In the genomic region with DNA sequence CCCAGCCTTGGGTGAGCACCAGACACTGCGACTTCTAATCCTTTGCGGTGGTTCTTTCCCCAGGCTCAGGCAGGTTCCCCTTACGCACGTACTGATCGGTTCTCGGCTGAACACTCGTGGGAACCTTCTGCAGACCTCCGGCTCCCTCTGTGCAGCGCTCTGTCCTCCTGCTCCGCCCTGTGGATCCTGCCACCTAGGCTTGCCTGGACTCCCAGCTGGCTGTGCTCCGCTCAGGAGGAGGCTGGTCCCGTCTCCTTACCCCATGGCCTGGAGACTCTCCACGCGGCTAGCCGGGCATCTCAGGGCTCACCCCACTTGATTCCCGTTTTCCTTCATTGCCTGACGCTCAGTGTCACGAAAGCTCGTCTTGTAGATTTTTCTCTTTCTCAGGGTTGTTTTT, we compare ENCODE assay signal across 14 cellular contexts. TPM values are rescaled to one million over a fixed set of nuclear protein-coding genes. Genes with fewer than 3 reads are reported as not detected.
DNase-seq lines count a peak whose midpoint lies in the region; ATAC-seq and TF ChIP-seq lines count a peak whose summit lies in the region.
"Had no signal": no experiment of that assay in that cellular context is flagged by ENCODE, and none has a peak within 500 bp of the region (broad histone marks: within the 10 kb centered on the region; RNA-seq: fewer than 3 reads in every experiment).

No MANE protein-coding gene starts in this region.

- peaks cover 13% of the 10 kb centered on the region for H3K27me3 Mint-ChIP-seq in H9 (ENCODE audit: low read depth)

- H3T11ph ChIP-seq in H9 (ENCODE audit: low read length) = no peak overlapping the region

- no peak overlapping the region for H2BK20ac ChIP-seq in H9 (ENCODE audit: low read depth, low read length, poor library complexity, severe bottlenecking)

- H2BK5ac ChIP-seq in H9 (ENCODE audit: insufficient read length, low read length) = no peak overlapping the region

- H3K79me2 ChIP-seq in H9 (ENCODE audit: insufficient read depth, low read length) = no peaks in the 10 kb centered on the region

- H3K4me3 Mint-ChIP-seq in H9 = no peak overlapping the region
- H3K4me3 Mint-ChIP-seq: CD14-positive monocyte; CD8-positive, alpha-beta T cell; IgD-negative memory B cell had no signal

- H2AK5ac ChIP-seq in H9 (ENCODE audit: insufficient read length, low read length) = no peak overlapping the region

- no peak overlapping the region for H3K23ac ChIP-seq in H9 (ENCODE audit: insufficient read length, low read depth, low read length)

- H3K23me2 ChIP-seq in H9 (ENCODE audit: insufficient read length, low read depth, low read length, poor library complexity, severe bottlenecking) = no peaks in the 10 kb centered on the region

- no peak overlapping the region for H3K56ac ChIP-seq in H9 (ENCODE audit: insufficient read length, low read depth, low read length)

- no peaks in the 10 kb centered on the region for H3K79me1 ChIP-seq in H9 (ENCODE audit: insufficient read depth, low read depth, low read length, poor library complexity, severe bottlenecking)

- H4K91ac ChIP-seq in H9 (ENCODE audit: insufficient read length, low read depth, low read length) = no peak overlapping the region

- no peak overlapping the region for H3K27ac ChIP-seq in H9 (ENCODE audit: insufficient read length, low read depth, low read length)
- peak overlapping the region; percentile 80 for H3K27ac ChIP-seq in VCaP

- DNase-seq in H9 (peak; percentile 27), mesenteric fat pad (ENCODE audit: low spot score) (peak; percentile 69), DMS53 treated with DMSO at 0.1 percent for 48 hours (lab: John Stamatoyannopoulos, UW; ENCODE audit: unreplicated experiment) (no peak)
- DNase-seq: BE2C; CD8-positive, alpha-beta T cell; DMS53; KG1 had no signal

- no peak for ATAC-seq in GM21717 (IDR thresholded peaks at IDR 0.05; ENCODE audit: unreplicated experiment)
- ATAC-seq in GM18511 (IDR thresholded peaks at IDR 0.05; ENCODE audit: unreplicated experiment) = no peak
- no peak for ATAC-seq in HG02840 (IDR thresholded peaks at IDR 0.05; ENCODE audit: low FRiP score, unreplicated experiment)
- ATAC-seq: A549; CD8-positive, alpha-beta T cell had no signal

- H3K9ac ChIP-seq in H9 (ENCODE audit: extremely low read depth, insufficient read length, low read length) = no peak overlapping the region

- no peak overlapping the region for H3K18ac ChIP-seq in H9 (ENCODE audit: insufficient read length, low read depth, low read length)

- WGBS in H9 (ENCODE audit: extremely low coverage, insufficient read length, low lambda C conversion rate) = no CpG with 5 or more reads among the region's 19 CpGs

- H3K27ac Mint-ChIP-seq in H9 = no peak overlapping the region
- H3K27ac Mint-ChIP-seq: CD14-positive monocyte; CD8-positive, alpha-beta T cell; IgD-negative memory B cell had no signal

- H3K4me1 Mint-ChIP-seq in H9 = peaks cover 8 to 20% of the 10 kb centered on the region in 2 experiments
- H3K4me1 Mint-ChIP-seq: CD14-positive monocyte, IgD-negative memory B cell had no signal

- H2AFZ ChIP-seq in H9 (ENCODE audit: low read length) = no peak overlapping the region

- H4K20me1 ChIP-seq in H9 (ENCODE audit: control insufficient read depth, insufficient read depth, insufficient read length) = no peaks in the 10 kb centered on the region

- TF ChIP-seq CTCF in H9 (conservative IDR thresholded peaks at IDR 0.05) (no peak), VCaP (conservative IDR thresholded peaks at IDR 0.05) (no peak)

- H4K5ac ChIP-seq in H9 (ENCODE audit: insufficient read length, low read depth, low read length) = no peak overlapping the region

- no peak overlapping the region for H2BK15ac ChIP-seq in H9 (ENCODE audit: low read depth, low read length)

- H2BK120ac ChIP-seq in H9 (ENCODE audit: low read depth, low read length, poor library complexity, severe bottlenecking) = no peak overlapping the region

- H2BK12ac ChIP-seq in H9 (ENCODE audit: insufficient read length, low read depth, low read length) = no peak overlapping the region

- no peak overlapping the region for H3K4me2 ChIP-seq in H9 (ENCODE audit: insufficient read depth, insufficient read length, low read length)
- H3K4me2 ChIP-seq: A549 had no signal

- H3K9me3 Mint-ChIP-seq in H9 = peaks cover 0 to 12% of the 10 kb centered on the region in 2 experiments; a peak in 3 of 5 replicates
- H3K9me3 Mint-ChIP-seq: CD8-positive, alpha-beta T cell; IgD-negative memory B cell had no signal

- no peak overlapping the region for H3K14ac ChIP-seq in H9 (ENCODE audit: insufficient read depth, low read length)

- H4K8ac ChIP-seq in H9 (replicated peaks; ENCODE audit: insufficient read length, low read depth, low read length) = no peak overlapping the region

- no peaks in the 10 kb centered on the region; the same call in 1 of the 2 replicates for H3K4me1 ChIP-seq in H9 (ENCODE audit: insufficient read depth, low read length)
- H3K4me1 ChIP-seq: BE2C had no signal

- H3K27me3 ChIP-seq in H9 (ENCODE audit: insufficient read depth, low read length) = no peaks in the 10 kb centered on the region
- H3K27me3 ChIP-seq: BE2C had no signal

- peaks cover 14% of the 10 kb centered on the region for H3K9me3 ChIP-seq in H9 (ENCODE audit: control insufficient read depth, low read depth, low read length)
- H3K9me3 ChIP-seq: A549, BE2C had no signal

- H3K36me3 Mint-ChIP-seq in H9 (ENCODE audit: insufficient read depth in 1 of 3, low read depth in 3 of 3) = peaks cover 0 to 5% (median 2%) of the 10 kb centered on the region in 3 experiments; a peak in 1 of 7 replicates
- H3K36me3 Mint-ChIP-seq: CD14-positive monocyte; CD8-positive, alpha-beta T cell; IgD-negative memory B cell had no signal

- H3K4ac ChIP-seq in H9 (ENCODE audit: low read depth, low read length) = no peak overlapping the region

RNA-seq across cellular contexts. Expression of a gene that starts 34.7 kb away (rescaled TPM):
- total RNA-seq in H9 (2021) (29.3 and 29.7 TPM in 2 replicates), mesenteric fat pad (211 TPM)
